Comparison of ENCODE assay signal across 24 cellular contexts in genomic region chr7:92750440-92750839, GRCh38.
DNase-seq lines count a peak whose midpoint lies in the region; ATAC-seq, FAIRE-seq and TF ChIP-seq lines count a peak whose summit lies in the region.
"Had no signal": no experiment of that assay in that cellular context is flagged by ENCODE, and none has a peak within 500 bp of the region (broad histone marks: within the 10 kb centered on the region; RNA-seq: fewer than 3 reads in every experiment).

No MANE protein-coding gene starts in this region.

- H3K4me1 ChIP-seq in smooth muscle cell (ENCODE audit: low read depth) = peaks cover 17% of the 10 kb centered on the region
- H3K4me1 ChIP-seq: colonic mucosa, gastrocnemius medialis had no signal

- H3K4me2 ChIP-seq in smooth muscle cell = no peak overlapping the region

- H4K20me1 ChIP-seq in smooth muscle cell (ENCODE audit: low read depth) = peaks cover 62% of the 10 kb centered on the region

- H3K27ac ChIP-seq in epithelial cell of prostate (peak overlapping the region; percentile 96), smooth muscle cell (ENCODE audit: low read depth) (peak overlapping the region; percentile 75)
- H3K27ac ChIP-seq: C4-2B, colonic mucosa, gastrocnemius medialis, upper lobe of left lung, VCaP had no signal

- peaks cover 90% of the 10 kb centered on the region for H3K36me3 Mint-ChIP-seq in activated T-cell treated with anti-CD3 and anti-CD28 coated beads, Interleukin-2, amount 50 U/mL, for 24 hours (ENCODE audit: low read depth)
- H3K36me3 Mint-ChIP-seq in activated T-cell treated with anti-CD3 and anti-CD28 coated beads, Interleukin-2, amount 50 U/mL, for 4 hours (ENCODE audit: insufficient read depth) = peaks cover 52% of the 10 kb centered on the region
- no peaks in the 10 kb centered on the region for H3K36me3 Mint-ChIP-seq in effector memory CD8-positive, alpha-beta T cell (ENCODE audit: insufficient read depth)
- H3K36me3 Mint-ChIP-seq: natural killer cell had no signal

- no peaks in the 10 kb centered on the region for H3K36me3 ChIP-seq in smooth muscle cell (ENCODE audit: low read depth)
- H3K36me3 ChIP-seq: colonic mucosa, gastrocnemius medialis, upper lobe of left lung had no signal

- no peak for DNase-seq in activated T-cell treated with anti-CD3 and anti-CD28 coated beads, Interleukin-2, amount 50 U/mL, for 24 hours
- no peak for DNase-seq in activated T-cell treated with anti-CD3 and anti-CD28 coated beads, Interleukin-2, amount 50 U/mL, for 4 hours
- peak; percentile 57 for DNase-seq in NCI-H460 (ENCODE audit: extremely low read depth, low read depth)
- DNase-seq in epithelial cell of prostate (ENCODE audit: low read depth, low spot score) = no peak
- DNase-seq in smooth muscle cell (lab: John Stamatoyannopoulos, UW; ENCODE audit: unreplicated experiment) = no peak
- no peak for DNase-seq in NCI-H345 (lab: John Stamatoyannopoulos, UW)
- DNase-seq in GM19239 (ENCODE audit: insufficient read length, low spot score) = no peak
- DNase-seq in effector memory CD8-positive, alpha-beta T cell = no peak
- DNase-seq: activated CD4-positive, alpha-beta T cell treated with anti-CD3 and anti-CD28 coated beads, Interleukin-2, amount 50 U/mL, for 48 hours; activated T-cell treated with anti-CD3 and anti-CD28 coated beads, Interleukin-2, amount 50 U/mL, for 1 hour; colonic mucosa; DMS53; gastrocnemius medialis; mesendoderm; natural killer cell; NCI-H1417 treated with DMSO at 0.1 percent for 48 hours; NCI-H2171 treated with DMSO at 0.1 percent for 48 hours; NCI-H774; stimulated activated CD4-positive, alpha-beta T cell treated with anti-CD3 and anti-CD28 coated beads, Interleukin-4, amount 100 ng/mL, for 1 hour; T-helper 17 cell; upper lobe of left lung had no signal

- peak overlapping the region; percentile 66 for H3K27ac Mint-ChIP-seq in activated T-cell treated with anti-CD3 and anti-CD28 coated beads, Interleukin-2, amount 50 U/mL, for 24 hours
- no peak overlapping the region for H3K27ac Mint-ChIP-seq in effector memory CD8-positive, alpha-beta T cell
- H3K27ac Mint-ChIP-seq: activated naive CD4-positive, alpha-beta T cell treated with anti-CD3 and anti-CD28 coated beads, Interleukin-2, amount 50 U/mL, for 72 hours; T-helper 17 cell had no signal

- ATAC-seq in activated T-cell treated with anti-CD3 and anti-CD28 coated beads, Interleukin-2, amount 50 U/mL, for 4 hours = no peak
- ATAC-seq in effector memory CD8-positive, alpha-beta T cell (replicated peaks) = no peak
- ATAC-seq: activated naive CD4-positive, alpha-beta T cell treated with anti-CD3 and anti-CD28 coated beads, Interleukin-2, amount 50 U/mL, for 72 hours; gastrocnemius medialis; natural killer cell; T-helper 17 cell had no signal

- H3K9me3 ChIP-seq in smooth muscle cell (replicated peaks; ENCODE audit: low read depth) = no peaks in the 10 kb centered on the region
- H3K9me3 ChIP-seq: colonic mucosa, gastrocnemius medialis, upper lobe of left lung had no signal

- H2AFZ ChIP-seq in smooth muscle cell (ENCODE audit: low read depth) = no peak overlapping the region

- H3K4me1 Mint-ChIP-seq in activated T-cell treated with anti-CD3 and anti-CD28 coated beads, Interleukin-2, amount 50 U/mL, for 24 hours (ENCODE audit: low read depth) = peaks cover 81% of the 10 kb centered on the region
- peaks cover 69% of the 10 kb centered on the region for H3K4me1 Mint-ChIP-seq in activated T-cell treated with anti-CD3 and anti-CD28 coated beads, Interleukin-2, amount 50 U/mL, for 4 hours (ENCODE audit: low read depth)
- H3K4me1 Mint-ChIP-seq in effector memory CD8-positive, alpha-beta T cell (ENCODE audit: low read depth in 2 of 2) = peaks cover 17 to 28% of the 10 kb centered on the region in 2 donors

- H3F3A ChIP-seq in smooth muscle cell (ENCODE audit: low read depth) = peaks cover 26% of the 10 kb centered on the region

- H3K4me3 ChIP-seq in smooth muscle cell = no peak overlapping the region
- H3K4me3 ChIP-seq: colonic mucosa, gastrocnemius medialis, upper lobe of left lung had no signal

- no peak for TF ChIP-seq CTCF in smooth muscle cell (IDR thresholded peaks at IDR 0.05; ENCODE audit: borderline replicate concordance, insufficient read depth, poor library complexity, severe bottlenecking)

- peaks cover 83% of the 10 kb centered on the region for H3K79me2 ChIP-seq in smooth muscle cell (ENCODE audit: low read depth)

- H3K27me3 ChIP-seq in smooth muscle cell (ENCODE audit: low read depth) = no peaks in the 10 kb centered on the region
- H3K27me3 ChIP-seq: colonic mucosa, gastrocnemius medialis, upper lobe of left lung had no signal

- H3K9ac ChIP-seq in smooth muscle cell (ENCODE audit: low read depth) = no peak overlapping the region

- no peaks in the 10 kb centered on the region for H3K27me3 Mint-ChIP-seq in activated T-cell treated with anti-CD3 and anti-CD28 coated beads, Interleukin-2, amount 50 U/mL, for 24 hours
- no peaks in the 10 kb centered on the region for H3K27me3 Mint-ChIP-seq in activated T-cell treated with anti-CD3 and anti-CD28 coated beads, Interleukin-2, amount 50 U/mL, for 4 hours (ENCODE audit: low read depth)
- no peaks in the 10 kb centered on the region for H3K27me3 Mint-ChIP-seq in effector memory CD8-positive, alpha-beta T cell
- H3K27me3 Mint-ChIP-seq: T-helper 17 cell had no signal

- H3K4me3 Mint-ChIP-seq in activated T-cell treated with anti-CD3 and anti-CD28 coated beads, Interleukin-2, amount 50 U/mL, for 24 hours = no peak overlapping the region
- H3K4me3 Mint-ChIP-seq in activated T-cell treated with anti-CD3 and anti-CD28 coated beads, Interleukin-2, amount 50 U/mL, for 4 hours = no peak overlapping the region
- H3K4me3 Mint-ChIP-seq in effector memory CD8-positive, alpha-beta T cell = no peak overlapping the region
- H3K4me3 Mint-ChIP-seq: natural killer cell, T-helper 17 cell had no signal

- no peak for FAIRE-seq in GM19239 (lab: Jason Lieb, UNC)

- H3K9me3 Mint-ChIP-seq in activated T-cell treated with anti-CD3 and anti-CD28 coated beads, Interleukin-2, amount 50 U/mL, for 24 hours = no peaks in the 10 kb centered on the region
- no peaks in the 10 kb centered on the region for H3K9me3 Mint-ChIP-seq in activated T-cell treated with anti-CD3 and anti-CD28 coated beads, Interleukin-2, amount 50 U/mL, for 4 hours
- no peaks in the 10 kb centered on the region for H3K9me3 Mint-ChIP-seq in effector memory CD8-positive, alpha-beta T cell
- H3K9me3 Mint-ChIP-seq: natural killer cell had no signal

- WGBS in smooth muscle cell (ENCODE audit: low lambda C conversion rate) = 79% methylated on average over 4 of the region's 4 CpGs
